1 cellular context compared by ENCODE assay signal in genomic region chr22:21621025-21621424, GRCh38.
TF ChIP-seq lines count a peak whose summit lies in the region.

No MANE protein-coding gene starts in this region.

TF ChIP-seq in IMR-90, 13 proteins besides CTCF, POLR2A, EP300 and RAD21:
- TF ChIP-seq MXI1 (IDR thresholded peaks at IDR 0.05; ENCODE audit: borderline replicate concordance, low read depth, low read length), result no peak
- TF ChIP-seq RFX5 (IDR thresholded peaks at IDR 0.05; ENCODE audit: low read depth, low read length), result no peak
- TF ChIP-seq NFE2L2 (IDR thresholded peaks at IDR 0.05; ENCODE audit: low read depth, low read length), result no peak
- TF ChIP-seq USF2 (IDR thresholded peaks at IDR 0.05; ENCODE audit: low read depth, low read length), result no peak
- no peak for TF ChIP-seq RCOR1 (IDR thresholded peaks at IDR 0.05; ENCODE audit: insufficient replicate concordance, low read length)
- TF ChIP-seq MAFK (IDR thresholded peaks at IDR 0.05; ENCODE audit: low read depth, low read length), result no peak
- no peak for TF ChIP-seq CHD1 (IDR thresholded peaks at IDR 0.05; ENCODE audit: low read depth, low read length)
- TF ChIP-seq SMC3 (IDR thresholded peaks at IDR 0.05; ENCODE audit: low read depth, low read length), result no peak
- TF ChIP-seq BHLHE40 (IDR thresholded peaks at IDR 0.05; ENCODE audit: low read depth, low read length), result no peak
- no peak for TF ChIP-seq ELK1 (IDR thresholded peaks at IDR 0.05; ENCODE audit: borderline replicate concordance, low read depth, low read length)
- no peak for TF ChIP-seq FOS (IDR thresholded peaks at IDR 0.05; ENCODE audit: low read depth, low read length)
- TF ChIP-seq MAZ (IDR thresholded peaks at IDR 0.05; ENCODE audit: borderline replicate concordance, low read depth, low read length), result no peak
- no peak for TF ChIP-seq CEBPB (IDR thresholded peaks at IDR 0.05; ENCODE audit: low read depth, low read length)
